Comparison of ENCODE assay signal across 25 cellular contexts in genomic region chr1:226471467-226471866, GRCh38.
"Had no signal": no experiment of that assay in that cellular context is flagged by ENCODE, and none has a peak within 500 bp of the region (broad histone marks: within the 10 kb centered on the region; RNA-seq: fewer than 3 reads in every experiment).

No MANE protein-coding gene starts in this region.

- DNase-seq: naive thymus-derived CD4-positive, alpha-beta T cell; natural killer cell; nucleus accumbens; pancreas; retina; stimulated activated CD4-positive, alpha-beta T cell treated with anti-CD3 and anti-CD28 coated beads, Interleukin-15, amount 100 ng/mL, for 24 hours; stimulated activated CD4-positive, alpha-beta T cell treated with anti-CD3 and anti-CD28 coated beads, Interleukin-2, amount 100 ng/mL, for 24 hours; stimulated activated CD4-positive, alpha-beta T cell treated with anti-CD3 and anti-CD28 coated beads, Interleukin-2, amount 100 ng/mL, for 48 hours; stimulated activated CD4-positive, alpha-beta T cell treated with anti-CD3 and anti-CD28 coated beads, Interleukin-4, amount 100 ng/mL, for 24 hours; stimulated activated naive B cell treated with anti-CD40 and anti-IgM and Interleukin-4, amounts not matched to agents 10 μg/mL and 1 μg/mL and 100 μg/mL, for 72 hours; stimulated activated naive CD4-positive, alpha-beta T cell treated with Interleukin-2 at 50 U/mL for 16 hours; stomach; thyroid gland; trophoblast cell; upper lobe of left lung had no signal

- FAIRE-seq: pancreas, urothelium cell line had no signal

- H3K27ac ChIP-seq: neutrophil, pancreas, prostate gland, right atrium auricular region, skin epidermis, stomach, thoracic aorta, thyroid gland, tibial nerve, upper lobe of left lung, vagina had no signal

- ATAC-seq: naive thymus-derived CD4-positive, alpha-beta T cell; natural killer cell; pancreas; sciatic nerve; stimulated activated effector memory CD8-positive, alpha-beta T cell treated with anti-CD3 and anti-CD28 coated beads, Interleukin-12 subunit alpha, Interleukin-12 subunit beta, amount 100 ng/mL, for 72 hours; stimulated activated naive B cell treated with anti-CD40 and anti-IgM and Interleukin-4, amounts not matched to agents 10 μg/mL and 1 μg/mL and 100 μg/mL, for 72 hours had no signal

- H3K27me3 ChIP-seq: pancreas, right atrium auricular region, thyroid gland, tibial nerve, upper lobe of left lung, vagina had no signal

- H3K4me1 ChIP-seq: pancreas, prostate gland, right atrium auricular region, stomach, thyroid gland, tibial nerve, upper lobe of left lung, vagina had no signal

- H3K4me3 ChIP-seq: pancreas, prostate gland, right atrium auricular region, skin epidermis, stomach, thoracic aorta, thyroid gland, tibial nerve, upper lobe of left lung, vagina had no signal

- H3K36me3 ChIP-seq: neutrophil, pancreas, prostate gland, right atrium auricular region, stomach, thoracic aorta, thyroid gland, tibial nerve, upper lobe of left lung, vagina had no signal

- H3K9me3 ChIP-seq: neutrophil, pancreas, prostate gland, right atrium auricular region, stomach, thoracic aorta, thyroid gland, tibial nerve, upper lobe of left lung, vagina had no signal
